10 cellular contexts compared by ENCODE assay signal in the genomic region with DNA sequence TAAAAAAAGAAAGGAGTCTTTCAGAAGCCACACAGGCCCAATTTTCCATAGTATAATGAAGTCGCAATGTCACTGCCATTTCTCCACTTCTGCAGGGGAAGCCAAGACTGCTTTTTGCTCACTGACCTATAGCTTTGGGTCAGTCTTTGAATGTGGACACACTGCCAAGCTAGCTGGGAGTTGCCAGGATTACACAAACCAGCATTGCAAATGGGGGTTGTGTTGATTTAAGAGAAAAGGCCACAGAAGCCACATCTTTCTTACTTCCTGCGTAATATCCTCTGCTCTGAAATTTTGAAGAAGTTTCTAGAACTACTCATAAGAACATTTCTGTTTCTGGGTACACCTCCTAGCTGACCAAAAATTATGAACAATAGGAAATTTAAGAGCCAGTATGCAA. TPM values are rescaled to one million over a fixed set of nuclear protein-coding genes. Genes with fewer than 3 reads are reported as not detected.
DNase-seq lines count a peak whose midpoint lies in the region; ATAC-seq and TF ChIP-seq lines count a peak whose summit lies in the region.
"Had no signal": no experiment of that assay in that cellular context is flagged by ENCODE, and none has a peak within 500 bp of the region (broad histone marks: within the 10 kb centered on the region; RNA-seq: fewer than 3 reads in every experiment).

No MANE protein-coding gene starts in this region.

- DNase-seq in activated naive CD4-positive, alpha-beta T cell treated with Interleukin-2 at 50 U/mL for 16 hours = peak; percentile 18
- DNase-seq in activated naive CD4-positive, alpha-beta T cell (lab: John Stamatoyannopoulos, UW) = no peak
- no peak for DNase-seq in activated B cell treated with CpG ODN at 0.5 μM for 24 hours
- peak; percentile 33 to 60 (median 37) for DNase-seq in right cardiac atrium
- peak in 1 of 2 donors; percentile 58 for DNase-seq in tibial nerve (ENCODE audit: low spot score in 2 of 2)
- DNase-seq in NCI-H1694 (lab: John Stamatoyannopoulos, UW) = no peak
- no peak for DNase-seq in hepatic stellate cell (ENCODE audit: low spot score)
- DNase-seq in DMS79 treated with DMSO at 0.1 percent for 48 hours (lab: John Stamatoyannopoulos, UW) = no peak
- DNase-seq: NCI-H748 treated with DMSO at 0.1 percent for 48 hours; stimulated activated naive CD4-positive, alpha-beta T cell had no signal

- H3K36me3 Mint-ChIP-seq in activated B cell treated with CpG ODN at 0.5 μM for 24 hours (ENCODE audit: low read depth) = no peaks in the 10 kb centered on the region

- peak; percentile 58 to 87 for TF ChIP-seq EP300 in tibial nerve (IDR thresholded peaks at IDR 0.05)

- H3K9me3 ChIP-seq in right cardiac atrium (ENCODE audit: control insufficient read depth, low read length) = no peaks in the 10 kb centered on the region
- H3K9me3 ChIP-seq in tibial nerve = peaks cover 0 to 4% (median 0%) of the 10 kb centered on the region in 4 donors

- H3K27me3 ChIP-seq in right cardiac atrium (ENCODE audit: control insufficient read depth, insufficient read depth) (no peaks in the 10 kb centered on the region), tibial nerve (no peaks in the 10 kb centered on the region)

- CTCF ChIA-PET in activated B cell treated with CpG ODN at 0.5 μM for 24 hours (lab: Charles Lee) = no interaction called here

- no peak for ATAC-seq in activated B cell treated with CpG ODN at 0.5 μM for 24 hours (ENCODE audit: low read depth)
- peak; percentile 72 to 84 for ATAC-seq in right cardiac atrium

- H3K4me1 Mint-ChIP-seq in activated B cell treated with CpG ODN at 0.5 μM for 24 hours = peaks cover 25% of the 10 kb centered on the region

- intact Hi-C loops in activated B cell treated with CpG ODN at 0.5 μM for 24 hours (cut with micrococcal nuclease) (loop anchor here (2.0 kb wide), 1 partner anchor 49 kb away; no protein-coding TSS in a partner anchor), right cardiac atrium (cut with DNase I) (no loop called here)

- H3K4me3 ChIP-seq in right cardiac atrium (ENCODE audit: low read length) (no peak overlapping the region), tibial nerve (no peak overlapping the region)

- no peak for TF ChIP-seq POLR2A in tibial nerve (IDR thresholded peaks at IDR 0.05)

- TF ChIP-seq CTCF in activated B cell treated with CpG ODN at 0.5 μM for 24 hours (IDR thresholded peaks at IDR 0.05) = no peak
- no peak for TF ChIP-seq CTCF in tibial nerve (IDR thresholded peaks at IDR 0.05)

- H3K27ac ChIP-seq in right cardiac atrium (ENCODE audit: low read length) (no peak overlapping the region), tibial nerve (peak overlapping the region; percentile 10 to 71 (median 40))

- H3K27me3 Mint-ChIP-seq in activated B cell treated with CpG ODN at 0.5 μM for 24 hours = no peaks in the 10 kb centered on the region

- peak overlapping the region; percentile 65 for H3K27ac Mint-ChIP-seq in activated B cell treated with CpG ODN at 0.5 μM for 24 hours

- peaks cover 5% of the 10 kb centered on the region for H3K9me3 Mint-ChIP-seq in activated B cell treated with CpG ODN at 0.5 μM for 24 hours

- H3K4me3 Mint-ChIP-seq in activated B cell treated with CpG ODN at 0.5 μM for 24 hours = no peak overlapping the region

- POLR2A ChIA-PET in activated B cell treated with CpG ODN at 0.5 μM for 24 hours (lab: Charles Lee) = interaction anchor here (1.4 kb wide), 1 partner anchor 33 kb away, joined by 3 read pairs; no protein-coding TSS in a partner anchor

- WGBS in right cardiac atrium = 58% methylated on average over 2 of the region's 2 CpGs
- 28 to 46% methylated on average over 2 of the region's 2 CpGs for WGBS in tibial nerve, 2 donors

- H3K36me3 ChIP-seq in tibial nerve = no peaks in the 10 kb centered on the region

- H3K4me1 ChIP-seq in right cardiac atrium (ENCODE audit: control insufficient read depth, insufficient read depth, low read length) (no peaks in the 10 kb centered on the region), tibial nerve (peaks cover 0 to 19% (median 3%) of the 10 kb centered on the region in 4 donors)

RNA-seq across cellular contexts. Expression of gene SAMSN1, which starts 45.8 kb away (rescaled TPM):
- total RNA-seq in activated B cell treated with CpG ODN at 0.5 μM for 24 hours (48.7 and 49.7 TPM in 2 replicates), right cardiac atrium (1 to 10 TPM; 2.8 to 4.7 (median 4.1) TPM), tibial nerve (10 to 100 TPM in 2 of 4 donors, 1 to 10 TPM in 2; 2.9 to 13.5 (median 7.6) TPM)
- polyA plus RNA-seq in right cardiac atrium = 1.9 TPM

Comparison
In these comparisons a context has a peak if more than half of its experiments do, and no peak if none do; other contexts are left out.
1. DNase-seq: peak in activated naive CD4-positive, alpha-beta T cell treated with Interleukin-2 at 50 U/mL for 16 hours (single experiment) and right cardiac atrium (3 of 3); none in activated naive CD4-positive, alpha-beta T cell (0 of 4), activated B cell treated with CpG ODN at 0.5 μM for 24 hours (single experiment), NCI-H1694 (single experiment), hepatic stellate cell (single experiment) and DMS79 treated with DMSO at 0.1 percent for 48 hours (single experiment).